In genomic region chr12:31967569-31967968, GRCh38 we compare ENCODE assay signal across 13 cellular contexts. TPM values are rescaled to one million over a fixed set of nuclear protein-coding genes. Genes with fewer than 3 reads are reported as not detected.
DNase-seq lines count a peak whose midpoint lies in the region; ATAC-seq and TF ChIP-seq lines count a peak whose summit lies in the region.
"Had no signal": no experiment of that assay in that cellular context is flagged by ENCODE, and none has a peak within 500 bp of the region (broad histone marks: within the 10 kb centered on the region; RNA-seq: fewer than 3 reads in every experiment).

No MANE protein-coding gene starts in this region.

- peaks cover 71% of the 10 kb centered on the region for H3K4me1 Mint-ChIP-seq in activated naive CD4-positive, alpha-beta T cell treated with anti-CD3 and anti-CD28 coated beads, Interleukin-2, amount 10 ng/mL, durations not matched to agents 7 days and 5 days
- H3K4me1 Mint-ChIP-seq in WTC11: peaks cover 66% of the 10 kb centered on the region
- H3K4me1 Mint-ChIP-seq in immature natural killer cell: peaks cover 90 to 97% of the 10 kb centered on the region in 2 donors

- no peak for TF ChIP-seq POLR2A in spleen (IDR thresholded peaks at IDR 0.05)

- peak overlapping the region in 7 of 8 donors; percentile 24 to 98 (median 47) for H3K27ac ChIP-seq in spleen
- no peak overlapping the region for H3K27ac ChIP-seq in upper lobe of right lung
- H3K27ac ChIP-seq in mesenchymal stem cell (ENCODE audit: low read length, poor library complexity, severe bottlenecking): no peak overlapping the region
- H3K27ac ChIP-seq: PC-9 had no signal

- no peak overlapping the region for H2AFZ ChIP-seq in mesenchymal stem cell (ENCODE audit: low read depth, low read length)
- H2AFZ ChIP-seq: PC-9 had no signal

- no peak overlapping the region for H4K91ac ChIP-seq in mesenchymal stem cell (ENCODE audit: low read length)

- no peak for ATAC-seq in WTC11
- ATAC-seq in upper lobe of right lung: no peak

- POLR2A ChIA-PET in WTC11 (lab: Charles Lee): no interaction called here

- CTCF ChIA-PET in activated naive CD4-positive, alpha-beta T cell treated with anti-CD3 and anti-CD28 coated beads, Interleukin-2, amount 10 ng/mL, durations not matched to agents 7 days and 5 days (lab: Charles Lee): no interaction called here
- CTCF ChIA-PET in WTC11 (lab: Charles Lee): no interaction called here

- no peak overlapping the region for H2BK15ac ChIP-seq in mesenchymal stem cell (ENCODE audit: low read depth, poor library complexity, severe bottlenecking)

- H3K27me3 ChIP-seq in spleen (replicated peaks in 1 of 7): no peaks in the 10 kb centered on the region
- H3K27me3 ChIP-seq in upper lobe of right lung: no peaks in the 10 kb centered on the region
- H3K27me3 ChIP-seq in mesenchymal stem cell (ENCODE audit: control insufficient read depth in 1 of 2, insufficient read depth in 1 of 2, low read length in 2 of 2): no peaks in the 10 kb centered on the region

- no peak overlapping the region for H2BK12ac ChIP-seq in mesenchymal stem cell (ENCODE audit: low read length in 2 of 2)

- no peak overlapping the region for H3K23ac ChIP-seq in mesenchymal stem cell (ENCODE audit: low read length in 2 of 2)

- no peak overlapping the region for H2AK5ac ChIP-seq in mesenchymal stem cell (ENCODE audit: low read length, severe bottlenecking)

- H3K9me3 Mint-ChIP-seq in activated naive CD4-positive, alpha-beta T cell treated with anti-CD3 and anti-CD28 coated beads, Interleukin-2, amount 10 ng/mL, durations not matched to agents 7 days and 5 days: peaks cover 50% of the 10 kb centered on the region
- H3K9me3 Mint-ChIP-seq in WTC11 (peaks cover 24% of the 10 kb centered on the region), immature natural killer cell (peaks cover 0 to 3% (median 0%) of the 10 kb centered on the region in 6 donors)

- intact Hi-C loops in spleen (cut with DNase I; ENCODE audit: low total_unique reads) (no loop called here), upper lobe of right lung (cut with DNase I) (no loop called here)

- peak overlapping the region; percentile 81 for H3K27ac Mint-ChIP-seq in activated naive CD4-positive, alpha-beta T cell treated with anti-CD3 and anti-CD28 coated beads, Interleukin-2, amount 10 ng/mL, durations not matched to agents 7 days and 5 days
- H3K27ac Mint-ChIP-seq in WTC11 (peak overlapping the region; percentile 85), immature natural killer cell (peak overlapping the region; percentile 73 to 91 (median 85))

- H3K4ac ChIP-seq in mesenchymal stem cell (ENCODE audit: low read depth in 1 of 2, low read length in 2 of 2): no peak overlapping the region

- no peak overlapping the region for H4K8ac ChIP-seq in mesenchymal stem cell (ENCODE audit: low read length)

- no peak overlapping the region for H3K4me2 ChIP-seq in mesenchymal stem cell (ENCODE audit: low read length, poor library complexity, severe bottlenecking)
- H3K4me2 ChIP-seq: PC-9 had no signal

- H3K18ac ChIP-seq in mesenchymal stem cell (ENCODE audit: low read depth in 1 of 2, low read length in 2 of 2): no peak overlapping the region

- no peak for DNase-seq in activated naive CD4-positive, alpha-beta T cell treated with anti-CD3 and anti-CD28 coated beads, Interleukin-2, amount 10 ng/mL, durations not matched to agents 7 days and 5 days
- DNase-seq in activated naive CD4-positive, alpha-beta T cell (lab: John Stamatoyannopoulos, UW): no peak
- DNase-seq in WTC11 (ENCODE audit: low spot score) (no peak), immature natural killer cell (no peak), spleen (no peak), upper lobe of right lung (no peak), mesenchymal stem cell (no peak), ecto neural progenitor cell (ENCODE audit: low spot score) (no peak)
- DNase-seq: DND-41; effector CD4-positive, alpha-beta T cell; islet precursor cell; NCI-H1436; PC-9 had no signal

- peak overlapping the region; percentile 50 for H3K4me3 Mint-ChIP-seq in activated naive CD4-positive, alpha-beta T cell treated with anti-CD3 and anti-CD28 coated beads, Interleukin-2, amount 10 ng/mL, durations not matched to agents 7 days and 5 days
- H3K4me3 Mint-ChIP-seq in WTC11 (no peak overlapping the region), immature natural killer cell (peak overlapping the region; percentile 65 to 76 (median 74))

- WGBS in spleen, 5 donors: 71 to 83% (median 78%) methylated on average over 7 of the region's 7 CpGs
- WGBS in mesenchymal stem cell: 71% methylated on average over 3 of the region's 7 CpGs

- peaks cover 36 to 93% (median 75%) of the 10 kb centered on the region in 6 donors for H3K4me1 ChIP-seq in spleen
- H3K4me1 ChIP-seq in upper lobe of right lung: peaks cover 46% of the 10 kb centered on the region
- peaks cover 3% of the 10 kb centered on the region for H3K4me1 ChIP-seq in mesenchymal stem cell (ENCODE audit: control insufficient read depth, insufficient read depth, low read depth, low read length)

- H3K9ac ChIP-seq in mesenchymal stem cell (ENCODE audit: low read length): no peak overlapping the region

- H3K79me1 ChIP-seq in mesenchymal stem cell (replicated peaks; ENCODE audit: low read length, poor library complexity, severe bottlenecking): peaks cover 38% of the 10 kb centered on the region

- TF ChIP-seq CTCF in WTC11 (IDR thresholded peaks at IDR 0.05) (no peak), spleen (IDR thresholded peaks at IDR 0.05 in 8 of 11, conservative IDR thresholded peaks at IDR 0.05 in 3 of 11) (no peak), upper lobe of right lung (IDR thresholded peaks at IDR 0.05) (no peak)

- H2BK120ac ChIP-seq in mesenchymal stem cell (ENCODE audit: low read depth, low read length): no peak overlapping the region

- H3K9me3 ChIP-seq in spleen (peaks cover 0 to 17% (median 11%) of the 10 kb centered on the region in 8 donors), upper lobe of right lung (no peaks in the 10 kb centered on the region), mesenchymal stem cell (ENCODE audit: control insufficient read depth, low read length) (peaks cover 4% of the 10 kb centered on the region)

- H3K27me3 Mint-ChIP-seq in activated naive CD4-positive, alpha-beta T cell treated with anti-CD3 and anti-CD28 coated beads, Interleukin-2, amount 10 ng/mL, durations not matched to agents 7 days and 5 days: no peaks in the 10 kb centered on the region
- H3K27me3 Mint-ChIP-seq in WTC11 (ENCODE audit: low read depth): no peaks in the 10 kb centered on the region
- peaks cover 0 to 3% (median 2%) of the 10 kb centered on the region in 3 donors for H3K27me3 Mint-ChIP-seq in immature natural killer cell (ENCODE audit: low read depth in 3 of 3)

- no peak overlapping the region for H3K14ac ChIP-seq in mesenchymal stem cell (ENCODE audit: low read length in 2 of 2)

- H2BK5ac ChIP-seq in mesenchymal stem cell (ENCODE audit: low read depth, low read length, poor library complexity, severe bottlenecking): no peak overlapping the region

- peaks cover 92% of the 10 kb centered on the region for H3K36me3 Mint-ChIP-seq in activated naive CD4-positive, alpha-beta T cell treated with anti-CD3 and anti-CD28 coated beads, Interleukin-2, amount 10 ng/mL, durations not matched to agents 7 days and 5 days
- H3K36me3 Mint-ChIP-seq in WTC11 (peaks cover 64% of the 10 kb centered on the region), immature natural killer cell (peaks cover 38 to 56% (median 47%) of the 10 kb centered on the region in 3 donors)

- peak overlapping the region in 5 of 8 donors; percentile 5 to 74 (median 10) for H3K4me3 ChIP-seq in spleen
- H3K4me3 ChIP-seq in upper lobe of right lung: no peak overlapping the region
- H3K4me3 ChIP-seq in mesenchymal stem cell (ENCODE audit: insufficient read depth in 1 of 2, low read depth in 1 of 2, low read length in 2 of 2): no peak overlapping the region
- H3K4me3 ChIP-seq: PC-9 had no signal

- H3K36me3 ChIP-seq in spleen (peaks cover 2 to 98% (median 64%) of the 10 kb centered on the region in 6 donors), upper lobe of right lung (peaks cover 56% of the 10 kb centered on the region), mesenchymal stem cell (ENCODE audit: control insufficient read depth in 1 of 2, insufficient read depth in 2 of 2, low read depth in 1 of 2, low read length in 2 of 2) (peaks cover 29 to 54% of the 10 kb centered on the region in 2 experiments)

TF ChIP-seq in WTC11, 78 proteins besides CTCF, POLR2A, EP300 and RAD21 (continues in another document):
- no peak for TF ChIP-seq USF1 (CRISPR knock-in tag; IDR thresholded peaks at IDR 0.05)
- TF ChIP-seq SMAD4 (CRISPR knock-in tag; IDR thresholded peaks at IDR 0.05): no peak
- TF ChIP-seq SOX15 (CRISPR knock-in tag; IDR thresholded peaks at IDR 0.05): no peak
- no peak for TF ChIP-seq EMX1 (CRISPR knock-in tag; IDR thresholded peaks at IDR 0.05)
- no peak for TF ChIP-seq NR3C1 (CRISPR knock-in tag; conservative IDR thresholded peaks at IDR 0.05; ENCODE audit: low read depth)
- no peak for TF ChIP-seq ZNF121 (CRISPR knock-in tag; IDR thresholded peaks at IDR 0.05)
- no peak for TF ChIP-seq FOXJ3 (CRISPR knock-in tag; IDR thresholded peaks at IDR 0.05; ENCODE audit: borderline replicate concordance)
- TF ChIP-seq JAZF1 (CRISPR knock-in tag; IDR thresholded peaks at IDR 0.05): no peak

RNA-seq across cellular contexts. Expression of gene RESF1, which starts 8.4 kb away (rescaled TPM):
- total RNA-seq in WTC11 (2021): 78.1 to 91.4 TPM (median 79.9 TPM) in 3 replicates
- polyA plus RNA-seq in immature natural killer cell: 100 to 1,000 TPM in 1 of 3 donors, 10 to 100 TPM in 2; 42.0 to 225 (median 59.6) TPM
- 100 to 1,000 TPM; 173 to 298 (median 190) TPM for total RNA-seq in spleen
- polyA plus RNA-seq in spleen: 100 to 1,000 TPM; 144 to 190 (median 171) TPM
- total RNA-seq in upper lobe of right lung: 72.3 TPM
- polyA plus RNA-seq in mesenchymal stem cell (2013, experiment 1 of 2): 25.5 TPM
- 27.5 TPM for polyA plus RNA-seq in mesenchymal stem cell (2013, experiment 2 of 2)

Comparison
In these comparisons a context has a peak if more than half of its experiments do, and no peak if none do; other contexts are left out.
1. H3K27ac ChIP-seq: peak in spleen (7 of 8); none in upper lobe of right lung (single experiment) and mesenchymal stem cell (single experiment).
2. H3K4me3 ChIP-seq: peak in spleen (5 of 8); none in upper lobe of right lung (single experiment) and mesenchymal stem cell (0 of 2).
3. Peak in every context shown above with its lines, with median percentiles within 50 percentile points of each other: H3K27ac Mint-ChIP-seq.